Comparison of ENCODE assay signal across 8 cellular contexts in genomic region chr17:48259710-48260291, GRCh38.
DNase-seq lines count a peak whose midpoint lies in the region; FAIRE-seq and TF ChIP-seq lines count a peak whose summit lies in the region.

No MANE protein-coding gene starts in this region.

- DNase-seq in RKO (ENCODE audit: low spot score) (peak; percentile 53), glutamatergic neuron (no peak), immature natural killer cell (no peak), sigmoid colon (no peak), GM12892 (ENCODE audit: insufficient read length) (no peak), neuronal stem cell (ENCODE audit: low spot score) (no peak)

- H3K27ac Mint-ChIP-seq in glutamatergic neuron (ENCODE audit: unreplicated experiment) (no peak overlapping the region), immature natural killer cell (peak overlapping the region in 1 of 6 donors; percentile 57)

- H3K23ac ChIP-seq in neuronal stem cell (ENCODE audit: low read depth, low read length, poor library complexity) = no peak overlapping the region

- H3K4me3 Mint-ChIP-seq in glutamatergic neuron (ENCODE audit: unreplicated experiment) (no peak overlapping the region), immature natural killer cell (no peak overlapping the region)

- H3K9me3 Mint-ChIP-seq in glutamatergic neuron (ENCODE audit: unreplicated experiment) (no peaks in the 10 kb centered on the region), immature natural killer cell (no peaks in the 10 kb centered on the region)

- TF ChIP-seq POLR2A in sigmoid colon (IDR thresholded peaks at IDR 0.05) = no peak
- TF ChIP-seq POLR2A in GM12892 (IDR thresholded peaks at IDR 0.05; ENCODE audit: low read depth, low read length) = no peak

- no peak overlapping the region for H3K27ac ChIP-seq in C4-2B
- H3K27ac ChIP-seq in HEK293 (ENCODE audit: extremely low read depth, low read depth, low read length) = no peak overlapping the region
- H3K27ac ChIP-seq in sigmoid colon = no peak overlapping the region
- H3K27ac ChIP-seq in neuronal stem cell (replicated peaks; ENCODE audit: low read length) = no peak overlapping the region

- FAIRE-seq in GM12892 (lab: Jason Lieb, UNC) = no peak

- no peaks in the 10 kb centered on the region for H3K79me1 ChIP-seq in neuronal stem cell (ENCODE audit: low read depth, low read length)

- H2BK12ac ChIP-seq in neuronal stem cell (ENCODE audit: low read length) = no peak overlapping the region

- no peak for TF ChIP-seq EP300 in sigmoid colon (IDR thresholded peaks at IDR 0.05)

- H3K4me1 Mint-ChIP-seq in glutamatergic neuron (ENCODE audit: low read depth, unreplicated experiment) (peaks cover 8% of the 10 kb centered on the region), immature natural killer cell (peaks cover 19 to 40% of the 10 kb centered on the region in 2 donors)

- POLR2A ChIA-PET in HEK293 (lab: Yijun Ruan, JAX) = no interaction called here

- no peak overlapping the region for H3K9ac ChIP-seq in neuronal stem cell (ENCODE audit: low read depth, low read length, poor library complexity)

- H3K36me3 Mint-ChIP-seq in glutamatergic neuron (ENCODE audit: unreplicated experiment) = no peaks in the 10 kb centered on the region
- peaks cover 0 to 6% (median 4%) of the 10 kb centered on the region in 3 donors for H3K36me3 Mint-ChIP-seq in immature natural killer cell

- no peak overlapping the region for H2BK15ac ChIP-seq in neuronal stem cell (ENCODE audit: low read length)

- intact Hi-C loops in sigmoid colon (cut with DNase I) = no loop called here

- CTCF ChIA-PET in HEK293 (lab: Yijun Ruan, JAX) = interaction anchor here (0.5 to 11.4 kb wide), 65 partner anchors 9 to 1592 kb away, joined by 3 to 269 read pairs (median 5); partner anchors contain the start of genes HOXB5 and HOXB8

- H3K27me3 ChIP-seq in sigmoid colon (peaks cover 0 to 4% (median 0%) of the 10 kb centered on the region in 3 donors), neuronal stem cell (ENCODE audit: control insufficient read depth in 3 of 3, insufficient read depth in 3 of 3, low read depth in 1 of 3, low read length in 3 of 3) (peaks cover 0 to 19% (median 0%) of the 10 kb centered on the region in 3 experiments)

- H3K27me3 Mint-ChIP-seq in glutamatergic neuron (ENCODE audit: unreplicated experiment) = no peaks in the 10 kb centered on the region
- peaks cover 0 to 3% (median 2%) of the 10 kb centered on the region in 3 donors for H3K27me3 Mint-ChIP-seq in immature natural killer cell (ENCODE audit: low read depth in 3 of 3)

- H3K4ac ChIP-seq in neuronal stem cell (ENCODE audit: low read length) = no peak overlapping the region

- H3K36me3 ChIP-seq in HEK293 (ENCODE audit: control insufficient read depth in 2 of 2, insufficient read depth in 1 of 2, low read length in 2 of 2) (no peaks in the 10 kb centered on the region), sigmoid colon (no peaks in the 10 kb centered on the region), neuronal stem cell (replicated peaks in 1 of 2; ENCODE audit: control insufficient read depth in 2 of 2, insufficient read depth in 2 of 2, low read length in 2 of 2) (no peaks in the 10 kb centered on the region)

- H3K4me2 ChIP-seq in neuronal stem cell (ENCODE audit: insufficient read depth, low read length, poor library complexity, severe bottlenecking) = no peak overlapping the region

- no peak overlapping the region for H2BK120ac ChIP-seq in neuronal stem cell (ENCODE audit: low read depth, low read length)

- TF ChIP-seq CTCF in C4-2B (conservative IDR thresholded peaks at IDR 0.05) (peak; percentile 91), HEK293 (tag by site-specific recombination; IDR thresholded peaks at IDR 0.05) (peak; percentile 85), glutamatergic neuron (IDR thresholded peaks at IDR 0.05; ENCODE audit: partially characterized antibody, unreplicated experiment) (peak; percentile 46), sigmoid colon (IDR thresholded peaks at IDR 0.05) (peak in 2 of 4 experiments; percentile 18 to 34)

- H2AFZ ChIP-seq in neuronal stem cell (ENCODE audit: low read length) = no peak overlapping the region

- no peak overlapping the region for H3K14ac ChIP-seq in neuronal stem cell (ENCODE audit: low read length)

- H2BK5ac ChIP-seq in neuronal stem cell (ENCODE audit: low read length) = no peak overlapping the region

- H2AK5ac ChIP-seq in neuronal stem cell (ENCODE audit: low read depth, low read length) = no peak overlapping the region

- H3K4me3 ChIP-seq in HEK293 (ENCODE audit: low read depth, low read length) (no peak overlapping the region), sigmoid colon (no peak overlapping the region), neuronal stem cell (ENCODE audit: low read length in 2 of 2) (no peak overlapping the region)

- H3K18ac ChIP-seq in neuronal stem cell (ENCODE audit: low read length) = no peak overlapping the region

- H3K9me3 ChIP-seq in HEK293 (ENCODE audit: control insufficient read depth, insufficient read depth, low read depth, low read length) (no peaks in the 10 kb centered on the region), sigmoid colon (no peaks in the 10 kb centered on the region), neuronal stem cell (replicated peaks in 1 of 2; ENCODE audit: control insufficient read depth in 2 of 2, insufficient read depth in 1 of 2, low read depth in 1 of 2, low read length in 2 of 2) (no peaks in the 10 kb centered on the region)

- 27 to 40% methylated on average over 2 of the region's 2 CpGs for WGBS in sigmoid colon, 2 donors
- no CpG with 5 or more reads among the region's 2 CpGs for WGBS in neuronal stem cell (ENCODE audit: extremely low coverage in 2 of 2, insufficient read length in 2 of 2, insufficient replicate concordance in 1 of 2), 2 donors

- no peak overlapping the region for H4K8ac ChIP-seq in neuronal stem cell (ENCODE audit: low read depth, low read length)

- no peak overlapping the region for H4K91ac ChIP-seq in neuronal stem cell (ENCODE audit: low read depth, low read length, poor library complexity)

- H3K4me1 ChIP-seq in HEK293 (ENCODE audit: control insufficient read depth, insufficient read depth, low read length) = peaks cover 6% of the 10 kb centered on the region
- H3K4me1 ChIP-seq in sigmoid colon = no peaks in the 10 kb centered on the region
- no peaks in the 10 kb centered on the region for H3K4me1 ChIP-seq in neuronal stem cell (ENCODE audit: control insufficient read depth in 2 of 2, insufficient read depth in 1 of 2, low read depth in 1 of 2, low read length in 2 of 2)

TF ChIP-seq in HEK293, 187 proteins besides CTCF, POLR2A, EP300 and RAD21 (continues in another document):
- TF ChIP-seq PRDM6 (tag by site-specific recombination; IDR thresholded peaks at IDR 0.05) = peak; percentile 87
- TF ChIP-seq ZSCAN18 (tag by site-specific recombination; IDR thresholded peaks at IDR 0.05) = no peak
- no peak for TF ChIP-seq ZNF174 (tag by site-specific recombination; IDR thresholded peaks at IDR 0.05)
- TF ChIP-seq ZNF654 (tag by site-specific recombination; IDR thresholded peaks at IDR 0.05; ENCODE audit: low read depth) = peak; percentile 85
- 0 out of 2 replicates have a peak, but pooled peaks have one; percentile 14 for TF ChIP-seq ZNF366 (tag by site-specific recombination; conservative IDR thresholded peaks at IDR 0.05)
- TF ChIP-seq AEBP2 (tag by site-specific recombination; IDR thresholded peaks at IDR 0.05; ENCODE audit: borderline replicate concordance) = no peak
- TF ChIP-seq SETDB1 (IDR thresholded peaks at IDR 0.05; ENCODE audit: insufficient read length, low read length) = no peak
- peak; percentile 17; the same call in 1 of the 2 replicates for TF ChIP-seq ZSCAN30 (tag by site-specific recombination; IDR thresholded peaks at IDR 0.05)
- no peak for TF ChIP-seq ZFHX2 (tag by site-specific recombination; conservative IDR thresholded peaks at IDR 0.05)
